Comparison of ENCODE assay signal across 9 cellular contexts in genomic region chr1:1357871-1358432, GRCh38. TPM values are rescaled to one million over a fixed set of nuclear protein-coding genes. Genes with fewer than 3 reads are reported as not detected.
DNase-seq lines count a peak whose midpoint lies in the region; ATAC-seq and TF ChIP-seq lines count a peak whose summit lies in the region.
"Had no signal": no experiment of that assay in that cellular context is flagged by ENCODE, and none has a peak within 500 bp of the region (broad histone marks: within the 10 kb centered on the region; RNA-seq: fewer than 3 reads in every experiment).

No MANE protein-coding gene starts in this region.

- H3K36me3 Mint-ChIP-seq in type B pancreatic cell, result no peaks in the 10 kb centered on the region
- H3K36me3 Mint-ChIP-seq in activated T-helper 17 cell treated with anti-CD3 and anti-CD28 coated beads, Interleukin-2, amount 50 U/mL, for 72 hours (ENCODE audit: low read depth), result no peaks in the 10 kb centered on the region

- no peaks in the 10 kb centered on the region for H3K9me3 Mint-ChIP-seq in type B pancreatic cell
- no peaks in the 10 kb centered on the region for H3K9me3 Mint-ChIP-seq in activated T-helper 17 cell treated with anti-CD3 and anti-CD28 coated beads, Interleukin-2, amount 50 U/mL, for 72 hours

- ATAC-seq in HG02610 (IDR thresholded peaks at IDR 0.05; ENCODE audit: unreplicated experiment), result no peak
- no peak for ATAC-seq in activated T-helper 17 cell treated with anti-CD3 and anti-CD28 coated beads, Interleukin-2, amount 50 U/mL, for 72 hours (replicated peaks)

- H3K9me3 ChIP-seq in NT2/D1 (ENCODE audit: insufficient read depth, low read length) (no peaks in the 10 kb centered on the region), esophagus squamous epithelium (no peaks in the 10 kb centered on the region), mucosa of rectum (ENCODE audit: control insufficient read depth in 2 of 2, low read length in 2 of 2) (no peaks in the 10 kb centered on the region), HAP-1 (no peaks in the 10 kb centered on the region)

- H3K27me3 ChIP-seq in NT2/D1 (ENCODE audit: insufficient read depth, insufficient read length) (no peaks in the 10 kb centered on the region), esophagus squamous epithelium (peaks cover 0 to 87% (median 12%) of the 10 kb centered on the region in 4 donors), mucosa of rectum (ENCODE audit: control insufficient read depth in 2 of 2, insufficient read depth in 2 of 2, low read length in 2 of 2) (peaks cover 16 to 25% of the 10 kb centered on the region in 2 donors), HAP-1 (ENCODE audit: low read depth) (peaks cover 17% of the 10 kb centered on the region)

- peak overlapping the region; percentile 80 for H3K9ac ChIP-seq in NT2/D1 (ENCODE audit: insufficient read length, low read depth)
- peak overlapping the region; percentile 52 to 63 for H3K9ac ChIP-seq in mucosa of rectum (ENCODE audit: low read depth in 1 of 2, low read length in 2 of 2)

- peaks cover 20% of the 10 kb centered on the region for H3K4me1 Mint-ChIP-seq in type B pancreatic cell (ENCODE audit: unreplicated experiment)
- peaks cover 6% of the 10 kb centered on the region for H3K4me1 Mint-ChIP-seq in activated T-helper 17 cell treated with anti-CD3 and anti-CD28 coated beads, Interleukin-2, amount 50 U/mL, for 72 hours

- TF ChIP-seq POLR2A in esophagus squamous epithelium (IDR thresholded peaks at IDR 0.05), result no peak

- in situ Hi-C loops in HAP-1 (cut with MboI; ENCODE audit: low sequenced_read_pairs), result no loop called here

- peaks cover 2% of the 10 kb centered on the region for H3K27me3 Mint-ChIP-seq in type B pancreatic cell
- H3K27me3 Mint-ChIP-seq in activated T-helper 17 cell treated with anti-CD3 and anti-CD28 coated beads, Interleukin-2, amount 50 U/mL, for 72 hours, result peaks cover 2% of the 10 kb centered on the region

- intact Hi-C loops in esophagus squamous epithelium (cut with DNase I), result no loop called here

- peak overlapping the region; percentile 86 for H3K4me3 Mint-ChIP-seq in type B pancreatic cell
- no peak overlapping the region for H3K4me3 Mint-ChIP-seq in activated T-helper 17 cell treated with anti-CD3 and anti-CD28 coated beads, Interleukin-2, amount 50 U/mL, for 72 hours

- H3K27ac ChIP-seq in esophagus squamous epithelium, result peak overlapping the region; percentile 65 to 92 (median 85)
- H3K27ac ChIP-seq in mucosa of rectum (ENCODE audit: low read depth in 2 of 2, low read length in 2 of 2), result peak overlapping the region; percentile 79 to 82

- 6 to 20% methylated on average over 8 to 12 of the region's 18 CpGs for WGBS in esophagus squamous epithelium, 2 donors

- H3K36me3 ChIP-seq in NT2/D1 (ENCODE audit: insufficient read depth, insufficient read length, low read length) (peaks cover 20% of the 10 kb centered on the region), esophagus squamous epithelium (peaks cover 0 to 10% (median 0%) of the 10 kb centered on the region in 3 donors), mucosa of rectum (ENCODE audit: control insufficient read depth in 2 of 2, insufficient read depth in 2 of 2, low read length in 2 of 2) (peaks cover 0 to 3% of the 10 kb centered on the region in 2 donors), HAP-1 (replicated peaks) (no peaks in the 10 kb centered on the region)

- DNase-seq in NT2/D1 (ENCODE audit: low read depth, low spot score) (no peak), esophagus squamous epithelium (lab: John Stamatoyannopoulos, UW) (no peak), type B pancreatic cell (ENCODE audit: extremely low spot score, unreplicated experiment) (no peak), HAP-1 (ENCODE audit: low spot score in 2 of 2) (no peak), anterior cingulate cortex (lab: John Stamatoyannopoulos, UW) (no peak)
- DNase-seq: NCI-H146 had no signal

- no peak for TF ChIP-seq CTCF in esophagus squamous epithelium (IDR thresholded peaks at IDR 0.05)
- no peak for TF ChIP-seq CTCF in type B pancreatic cell (conservative IDR thresholded peaks at IDR 0.05)

- peak overlapping the region; percentile 71 for H3K4me3 ChIP-seq in NT2/D1 (ENCODE audit: insufficient read length, low read depth)
- H3K4me3 ChIP-seq in esophagus squamous epithelium, result peak overlapping the region; percentile 16 to 61 (median 46)
- peak overlapping the region; percentile 27 to 65 for H3K4me3 ChIP-seq in mucosa of rectum (ENCODE audit: low read length in 2 of 2)
- no peak overlapping the region for H3K4me3 ChIP-seq in HAP-1

- peak overlapping the region; percentile 78 for H3K27ac Mint-ChIP-seq in type B pancreatic cell
- H3K27ac Mint-ChIP-seq in activated T-helper 17 cell treated with anti-CD3 and anti-CD28 coated beads, Interleukin-2, amount 50 U/mL, for 72 hours, result no peak overlapping the region

- H3K4me1 ChIP-seq in NT2/D1 (ENCODE audit: insufficient read depth, insufficient read length), result peaks cover 27% of the 10 kb centered on the region
- H3K4me1 ChIP-seq in esophagus squamous epithelium, result peaks cover 47 to 94% (median 51%) of the 10 kb centered on the region in 3 donors
- peaks cover 4% of the 10 kb centered on the region in 2 donors for H3K4me1 ChIP-seq in mucosa of rectum (ENCODE audit: control insufficient read depth in 2 of 2, insufficient read depth in 2 of 2, low read length in 2 of 2)
- peaks cover 8% of the 10 kb centered on the region for H3K4me1 ChIP-seq in HAP-1

RNA-seq across cellular contexts. Expression of gene MXRA8, which starts 0.4 kb away (rescaled TPM):
- total RNA-seq in esophagus squamous epithelium (10 to 100 TPM in 2 of 4 donors, 1 to 10 TPM in 1, under 1 TPM in 1; 0.45 to 33.8 (median 12.8) TPM), type B pancreatic cell (ENCODE audit: low replicate concordance) (17.6 and 78.1 TPM in 2 replicates)
- under 1 TPM in 1 of 2 donors, not detected in 1; 0.56 TPM for total RNA-seq in activated T-helper 17 cell treated with anti-CD3 and anti-CD28 coated beads, Interleukin-2, amount 50 U/mL, for 72 hours

RNA-seq across cellular contexts. Expression of gene DVL1, which starts 8.7 kb away (rescaled TPM):
- total RNA-seq in esophagus squamous epithelium (100 to 1,000 TPM in 1 of 4 donors, 10 to 100 TPM in 3; 63.5 to 111 (median 88.0) TPM), type B pancreatic cell (ENCODE audit: low replicate concordance) (62.8 and 63.5 TPM in 2 replicates)
- 10 to 100 TPM; 46.2 to 48.0 TPM for total RNA-seq in activated T-helper 17 cell treated with anti-CD3 and anti-CD28 coated beads, Interleukin-2, amount 50 U/mL, for 72 hours

RNA-seq across cellular contexts. Expression of gene AURKAIP1, which starts 17.1 kb away (rescaled TPM):
- total RNA-seq in esophagus squamous epithelium (100 to 1,000 TPM in 3 of 4 donors, 10 to 100 TPM in 1; 92.7 to 134 (median 123) TPM), type B pancreatic cell (ENCODE audit: low replicate concordance) (122 and 143 TPM in 2 replicates)
- 100 to 1,000 TPM in 1 of 2 donors, 10 to 100 TPM in 1; 93.3 to 163 TPM for total RNA-seq in activated T-helper 17 cell treated with anti-CD3 and anti-CD28 coated beads, Interleukin-2, amount 50 U/mL, for 72 hours

RNA-seq across cellular contexts. Expression of gene TAS1R3, which starts 26.9 kb away (rescaled TPM):
- total RNA-seq in esophagus squamous epithelium, result under 1 TPM; 0.13 to 0.57 (median 0.30) TPM
- total RNA-seq in type B pancreatic cell (ENCODE audit: low replicate concordance), result 0.83 and 0.89 TPM in 2 replicates
- total RNA-seq in activated T-helper 17 cell treated with anti-CD3 and anti-CD28 coated beads, Interleukin-2, amount 50 U/mL, for 72 hours, result 1 to 10 TPM in 1 of 2 donors, under 1 TPM in 1; 0.71 to 1.1 TPM

RNA-seq across cellular contexts. Expression of gene CPTP, which starts 33.4 kb away (rescaled TPM):
- total RNA-seq in esophagus squamous epithelium (10 to 100 TPM; 27.7 to 75.2 (median 33.4) TPM), type B pancreatic cell (ENCODE audit: low replicate concordance) (24.2 and 28.5 TPM in 2 replicates)
- total RNA-seq in activated T-helper 17 cell treated with anti-CD3 and anti-CD28 coated beads, Interleukin-2, amount 50 U/mL, for 72 hours, result 10 to 100 TPM; 16.8 to 22.3 TPM
